In the genomic region with DNA sequence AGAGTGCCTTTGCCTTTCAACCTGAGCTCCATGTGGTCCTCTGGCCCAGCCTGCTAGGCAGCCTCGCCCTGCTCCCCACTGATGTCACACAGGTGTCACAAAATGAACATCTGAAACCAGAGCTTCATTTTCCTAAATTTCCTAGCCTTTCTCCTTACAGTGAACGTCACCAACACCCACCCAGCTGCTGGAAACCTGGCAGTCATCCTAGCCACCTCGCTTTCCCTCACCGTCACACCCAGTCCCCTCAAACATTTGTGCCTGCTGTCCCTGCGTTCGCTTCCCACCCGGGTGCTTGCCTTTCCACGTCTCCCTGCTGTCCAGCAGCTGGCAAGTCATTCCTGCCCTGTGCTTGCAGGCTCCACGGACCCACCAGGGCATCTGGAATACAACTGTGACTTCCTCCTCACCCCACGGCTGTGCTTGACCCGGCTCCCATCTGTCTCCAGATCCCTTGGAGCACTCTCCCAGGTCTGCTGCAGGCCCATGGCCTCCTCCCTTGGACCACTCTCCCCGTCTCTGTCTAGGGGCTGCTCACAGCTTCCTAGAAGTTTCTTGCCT, we compare ENCODE assay signal across 17 cellular contexts.
"Had no signal": no experiment of that assay in that cellular context is flagged by ENCODE, and none has a peak within 500 bp of the region (broad histone marks: within the 10 kb centered on the region; RNA-seq: fewer than 3 reads in every experiment).

No MANE protein-coding gene starts in this region.

- H3K9me3 Mint-ChIP-seq: activated CD4-positive, alpha-beta memory T cell treated with anti-CD3 and anti-CD28 coated beads for 36 hours; activated naive CD4-positive, alpha-beta T cell treated with anti-CD3 and anti-CD28 coated beads for 36 hours; activated T-helper 1 cell treated with anti-CD3 and anti-CD28 coated beads, Interleukin-12 subunit alpha, Interleukin-12 subunit beta, Interleukin-2, Interleukin-4 antibody, amounts not matched to agents 30 ng/mL and 10 ng/mL and 1 ng/mL, durations not matched to agents 14 hours and 24 hours and 36 hours; nephron progenitor cell had no signal

- H3K27me3 ChIP-seq: adrenal gland, heart right ventricle, sigmoid colon, suprapubic skin had no signal

- H3K36me3 Mint-ChIP-seq: activated CD4-positive, alpha-beta memory T cell treated with anti-CD3 and anti-CD28 coated beads for 36 hours had no signal

- H3K27ac ChIP-seq: adrenal gland, sigmoid colon, suprapubic skin had no signal

- FAIRE-seq: frontal cortex, islet of Langerhans had no signal

- H3K36me3 ChIP-seq: adrenal gland, heart right ventricle, sigmoid colon, suprapubic skin had no signal

- H3K4me3 ChIP-seq: adrenal gland, heart right ventricle, sigmoid colon, suprapubic skin had no signal

- H3K9me3 ChIP-seq: adrenal gland, heart right ventricle, sigmoid colon, suprapubic skin had no signal

- H3K4me3 Mint-ChIP-seq: activated CD4-positive, alpha-beta memory T cell treated with anti-CD3 and anti-CD28 coated beads for 36 hours; activated naive CD4-positive, alpha-beta T cell treated with anti-CD3 and anti-CD28 coated beads for 36 hours; activated T-helper 1 cell treated with anti-CD3 and anti-CD28 coated beads, Interleukin-12 subunit alpha, Interleukin-12 subunit beta, Interleukin-2, Interleukin-4 antibody, amounts not matched to agents 30 ng/mL and 10 ng/mL and 1 ng/mL, durations not matched to agents 14 hours and 24 hours and 36 hours; nephron progenitor cell had no signal

- ATAC-seq: heart right ventricle; left ventricle myocardium superior; stimulated activated naive CD8-positive, alpha-beta T cell treated with anti-CD3 and anti-CD28 coated beads, Interleukin-15, Interleukin-2, amounts not matched to agents 100 U/mL and 50 U/mL, for 24 hours had no signal

- DNase-seq: activated CD4-positive, alpha-beta memory T cell treated with anti-CD3 and anti-CD28 coated beads for 36 hours; activated naive CD4-positive, alpha-beta T cell treated with anti-CD3 and anti-CD28 coated beads for 36 hours; adrenal gland; central memory CD4-positive, alpha-beta T cell; effector memory CD4-positive, alpha-beta T cell; heart right ventricle; left ventricle myocardium superior; mesenchymal stem cell; nephron progenitor cell; sigmoid colon; stimulated activated CD4-positive, alpha-beta T cell treated with anti-CD3 and anti-CD28 coated beads, Interleukin-2, amount 100 ng/mL, for 24 hours; stimulated activated naive CD8-positive, alpha-beta T cell treated with anti-CD3 and anti-CD28 coated beads, Interleukin-15, Interleukin-2, amounts not matched to agents 100 U/mL and 50 U/mL, for 24 hours; T-helper 2 cell had no signal

- H3K27ac Mint-ChIP-seq: activated CD4-positive, alpha-beta memory T cell treated with anti-CD3 and anti-CD28 coated beads for 36 hours; activated naive CD4-positive, alpha-beta T cell treated with anti-CD3 and anti-CD28 coated beads for 36 hours; activated T-helper 1 cell treated with anti-CD3 and anti-CD28 coated beads, Interleukin-12 subunit alpha, Interleukin-12 subunit beta, Interleukin-2, Interleukin-4 antibody, amounts not matched to agents 30 ng/mL and 10 ng/mL and 1 ng/mL, durations not matched to agents 14 hours and 24 hours and 36 hours; nephron progenitor cell had no signal

- H3K27me3 Mint-ChIP-seq: activated CD4-positive, alpha-beta memory T cell treated with anti-CD3 and anti-CD28 coated beads for 36 hours had no signal
